In the genomic region with DNA sequence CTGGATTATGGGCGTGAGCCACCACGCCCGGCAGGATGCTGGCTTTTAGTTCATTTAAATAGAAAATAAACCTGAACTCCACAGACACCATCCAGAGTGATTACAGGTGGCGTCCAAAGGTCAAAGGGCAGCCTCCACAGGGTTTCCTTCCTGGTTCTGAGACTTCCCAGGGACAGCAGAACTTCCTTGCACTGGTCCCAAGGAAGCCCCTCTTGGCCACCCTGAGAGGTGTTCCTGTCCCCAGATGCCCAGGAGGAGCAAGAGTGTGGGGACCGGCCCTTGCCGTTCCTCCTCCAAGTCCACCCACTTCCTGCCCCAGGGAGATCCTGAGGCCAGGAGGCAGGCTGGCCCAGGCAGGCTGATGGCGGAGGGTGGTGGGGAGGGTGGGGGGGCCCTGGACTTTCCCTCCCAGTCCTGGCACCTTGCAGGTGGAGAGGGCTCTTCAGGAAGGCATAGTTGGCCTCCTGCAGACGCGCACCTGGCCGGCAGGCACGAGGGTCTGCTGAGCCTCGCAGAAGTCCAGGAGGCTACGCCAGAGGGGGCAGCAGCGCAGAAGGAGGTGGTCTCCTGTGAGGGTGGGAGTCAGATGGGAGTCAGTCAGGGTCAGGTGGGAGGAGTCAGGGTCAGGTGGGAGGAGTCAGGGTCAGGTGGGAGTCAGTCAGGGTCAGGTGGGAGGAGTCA, we compare ENCODE assay signal across 35 cellular contexts. TPM values are rescaled to one million over a fixed set of nuclear protein-coding genes. Genes with fewer than 3 reads are reported as not detected.
"Had no signal": no experiment of that assay in that cellular context is flagged by ENCODE, and none has a peak within 500 bp of the region (broad histone marks: within the 10 kb centered on the region; RNA-seq: fewer than 3 reads in every experiment).

No MANE protein-coding gene starts in this region.

- H3K9me3 Mint-ChIP-seq: activated CD8-positive, alpha-beta T cell treated with anti-CD3 and anti-CD28 coated beads for 36 hours; activated naive CD4-positive, alpha-beta T cell treated with anti-CD3 and anti-CD28 coated beads, Interleukin-2, amount 50 U/mL, for 24 hours; activated T-cell treated with anti-CD3 and anti-CD28 coated beads, Interleukin-2, amount 50 U/mL, for 4 hours; activated T-helper 2 cell treated with anti-CD3 and anti-CD28 coated beads, Interferon-gamma antibody, Interleukin-2, Interleukin-4, amounts not matched to agents 10 μg/mL and 5 μg/mL and 100 μg/mL, durations not matched to agents 14 hours and 24 hours and 36 hours; mesothelial cell of epicardium; T-helper 1 cell treated with Interleukin-12 subunit alpha and Interleukin-12 subunit beta and Interleukin-4 antibody, amounts not matched to agents 30 μg/mL and 1 μg/mL, for 36 hours had no signal

- H3K79me2 ChIP-seq: hepatocyte had no signal

- H3K27ac Mint-ChIP-seq: activated CD4-positive, alpha-beta T cell treated with anti-CD3 and anti-CD28 coated beads, Interleukin-2, amount 10 ng/mL, durations not matched to agents 7 days and 5 days; activated CD8-positive, alpha-beta T cell treated with anti-CD3 and anti-CD28 coated beads for 36 hours; activated naive CD4-positive, alpha-beta T cell treated with anti-CD3 and anti-CD28 coated beads, Interleukin-2, amount 50 U/mL, for 24 hours; activated T-helper 2 cell treated with anti-CD3 and anti-CD28 coated beads, Interferon-gamma antibody, Interleukin-2, Interleukin-4, amounts not matched to agents 10 μg/mL and 5 μg/mL and 100 μg/mL, durations not matched to agents 14 hours and 24 hours and 36 hours; mesothelial cell of epicardium; naive thymus-derived CD4-positive, alpha-beta T cell; stimulated activated naive B cell treated with anti-CD40 and anti-IgM and Interleukin-4, amounts not matched to agents 10 μg/mL and 1 μg/mL and 100 μg/mL, for 72 hours; T-helper 1 cell treated with Interleukin-12 subunit alpha and Interleukin-12 subunit beta and Interleukin-4 antibody, amounts not matched to agents 30 μg/mL and 1 μg/mL, for 36 hours had no signal

- H3K27me3 Mint-ChIP-seq: activated CD4-positive, alpha-beta T cell treated with anti-CD3 and anti-CD28 coated beads, Interleukin-2, amount 10 ng/mL, durations not matched to agents 7 days and 5 days; activated CD8-positive, alpha-beta T cell treated with anti-CD3 and anti-CD28 coated beads for 36 hours; activated naive CD4-positive, alpha-beta T cell treated with anti-CD3 and anti-CD28 coated beads, Interleukin-2, amount 50 U/mL, for 24 hours; naive thymus-derived CD4-positive, alpha-beta T cell; stimulated activated naive B cell treated with anti-CD40 and anti-IgM and Interleukin-4, amounts not matched to agents 10 μg/mL and 1 μg/mL and 100 μg/mL, for 72 hours had no signal

- H3K27ac ChIP-seq: breast epithelium, gastroesophageal sphincter, hepatocyte, pancreas, prostate gland, sigmoid colon, suprapubic skin, tibial artery, upper lobe of right lung had no signal

- H3K9me3 ChIP-seq: breast epithelium, gastroesophageal sphincter, pancreas, prostate gland, sigmoid colon, suprapubic skin, tibial artery, upper lobe of right lung had no signal

- FAIRE-seq: keratinocyte, pancreas had no signal

- ATAC-seq: activated CD8-positive, alpha-beta T cell treated with anti-CD3 and anti-CD28 coated beads for 36 hours; gastroesophageal sphincter; left cardiac atrium; naive thymus-derived CD4-positive, alpha-beta T cell; pancreas; stimulated activated naive B cell treated with anti-CD40 and anti-IgM and Interleukin-4, amounts not matched to agents 10 μg/mL and 1 μg/mL and 100 μg/mL, for 72 hours; upper lobe of right lung had no signal

- H3K4me3 Mint-ChIP-seq: activated CD4-positive, alpha-beta T cell treated with anti-CD3 and anti-CD28 coated beads, Interleukin-2, amount 10 ng/mL, durations not matched to agents 7 days and 5 days; activated CD8-positive, alpha-beta T cell treated with anti-CD3 and anti-CD28 coated beads for 36 hours; activated naive CD4-positive, alpha-beta T cell treated with anti-CD3 and anti-CD28 coated beads, Interleukin-2, amount 50 U/mL, for 24 hours; activated T-cell treated with anti-CD3 and anti-CD28 coated beads, Interleukin-2, amount 50 U/mL, for 4 hours; mesothelial cell of epicardium; naive thymus-derived CD4-positive, alpha-beta T cell; stimulated activated naive B cell treated with anti-CD40 and anti-IgM and Interleukin-4, amounts not matched to agents 10 μg/mL and 1 μg/mL and 100 μg/mL, for 72 hours; T-helper 1 cell treated with Interleukin-12 subunit alpha and Interleukin-12 subunit beta and Interleukin-4 antibody, amounts not matched to agents 30 μg/mL and 1 μg/mL, for 36 hours had no signal

- H3K27me3 ChIP-seq: breast epithelium, hepatocyte, pancreas, suprapubic skin, upper lobe of right lung had no signal

- H2AFZ ChIP-seq: hepatocyte had no signal

- H3K4me2 ChIP-seq: hepatocyte, smooth muscle cell had no signal

- H3K4me3 ChIP-seq: breast epithelium, gastroesophageal sphincter, hepatocyte, pancreas, prostate gland, sigmoid colon, smooth muscle cell, suprapubic skin, tibial artery, upper lobe of right lung had no signal

- H3K4me1 ChIP-seq: pancreas, prostate gland had no signal

- H3K4me1 Mint-ChIP-seq: activated naive CD4-positive, alpha-beta T cell treated with anti-CD3 and anti-CD28 coated beads, Interleukin-2, amount 50 U/mL, for 24 hours; mesothelial cell of epicardium had no signal

- DNase-seq: activated CD4-positive, alpha-beta T cell treated with anti-CD3 and anti-CD28 coated beads for 1 hour; activated T-cell treated with anti-CD3 and anti-CD28 coated beads, Interleukin-2, amount 50 U/mL, for 4 hours; central memory CD4-positive, alpha-beta T cell; dermis blood vessel endothelial cell; effector CD8-positive, alpha-beta T cell; erythroblast; left cardiac atrium; nucleus accumbens; pancreas; retina; sigmoid colon; stimulated activated CD4-positive, alpha-beta T cell treated with anti-CD3 and anti-CD28 coated beads, Interleukin-4, amount 100 ng/mL, for 4 hours; stimulated activated naive B cell treated with anti-CD40 and anti-IgM and Interleukin-4, amounts not matched to agents 10 μg/mL and 1 μg/mL and 100 μg/mL, for 72 hours; SW 1271; T1000; tibial artery; upper lobe of right lung had no signal

RNA-seq across cellular contexts. Expression of a gene that starts 11.4 kb away (rescaled TPM):
- total RNA-seq: activated CD4-positive, alpha-beta T cell treated with anti-CD3 and anti-CD28 coated beads, Interleukin-2, amount 10 ng/mL, durations not matched to agents 7 days and 5 days; activated CD8-positive, alpha-beta T cell treated with anti-CD3 and anti-CD28 coated beads for 36 hours; activated T-cell treated with anti-CD3 and anti-CD28 coated beads, Interleukin-2, amount 50 U/mL, for 4 hours; activated T-helper 2 cell treated with anti-CD3 and anti-CD28 coated beads, Interferon-gamma antibody, Interleukin-2, Interleukin-4, amounts not matched to agents 10 μg/mL and 5 μg/mL and 100 μg/mL, durations not matched to agents 14 hours and 24 hours and 36 hours; dermis blood vessel endothelial cell; fibroblast of lung; fibroblast of villous mesenchyme; gastroesophageal sphincter; hepatocyte; left cardiac atrium; liver; mesothelial cell of epicardium; pancreas; sigmoid colon; smooth muscle cell; upper lobe of right lung had no signal
- polyA plus RNA-seq: fibroblast of lung; hepatocyte; liver; naive thymus-derived CD4-positive, alpha-beta T cell; neural cell; pancreas; smooth muscle cell had no signal

RNA-seq across cellular contexts. Expression of a gene that starts 21.8 kb away (rescaled TPM):
- total RNA-seq: smooth muscle cell had no signal
- polyA plus RNA-seq: fibroblast of lung, neural cell had no signal
